Comparison of ENCODE assay signal across 8 cellular contexts in the genomic region with DNA sequence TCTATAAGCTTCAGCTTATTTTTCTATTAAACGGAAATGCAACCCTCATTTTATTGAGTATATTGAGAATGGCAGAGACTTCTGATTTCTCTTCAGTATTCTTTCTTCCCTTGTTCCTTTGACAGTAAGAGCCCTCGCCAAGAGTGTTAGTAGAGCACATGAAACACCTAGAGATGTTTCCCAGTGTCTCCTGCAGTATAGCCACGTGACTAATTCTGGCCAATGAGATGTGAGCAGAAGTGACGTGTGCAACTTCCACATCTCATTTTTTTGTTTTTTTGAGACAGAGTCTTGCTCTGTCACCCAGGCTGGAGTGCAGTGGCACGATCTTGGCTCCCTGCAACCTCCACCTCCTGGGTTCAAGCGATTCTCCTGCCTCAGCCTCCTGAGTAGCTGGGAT. TPM values are rescaled to one million over a fixed set of nuclear protein-coding genes. Genes with fewer than 3 reads are reported as not detected.
DNase-seq lines count a peak whose midpoint lies in the region; TF ChIP-seq lines count a peak whose summit lies in the region.
"Not testable (repeated sequence)": the region's sequence is repeated elsewhere in the genome, so short reads cannot be mapped to it uniquely, and the experiment has no call there.
"Had no signal": no experiment of that assay in that cellular context is flagged by ENCODE, and none has a peak within 500 bp of the region (broad histone marks: within the 10 kb centered on the region; RNA-seq: fewer than 3 reads in every experiment).

No MANE protein-coding gene starts in this region.

- H3K4me1 ChIP-seq in SK-N-SH (ENCODE audit: control insufficient read depth in 1 of 2, insufficient read depth in 2 of 2, low read depth in 1 of 2, low read length in 1 of 2) (peaks cover 0 to 11% of the 10 kb centered on the region in 2 experiments; a peak in 3 of 4 replicates), esophagus muscularis mucosa (peaks cover 13 to 72% (median 60%) of the 10 kb centered on the region in 4 donors), sigmoid colon (peaks cover 0 to 41% (median 36%) of the 10 kb centered on the region in 4 donors)
- H3K4me1 ChIP-seq in hepatocyte (ENCODE audit: insufficient read depth); osteoblast (ENCODE audit: insufficient read depth, low read length); uterus: not testable (repeated sequence)

- H3K9ac ChIP-seq in SK-N-SH: not testable (repeated sequence)

- H3K4me3 ChIP-seq in SK-N-SH (ENCODE audit: low read depth in 2 of 2, low read length in 1 of 2); esophagus muscularis mucosa; hepatocyte; osteoblast (ENCODE audit: insufficient read depth, low read length); sigmoid colon; uterus: not testable (repeated sequence)

- TF ChIP-seq POLR2A in esophagus muscularis mucosa (IDR thresholded peaks at IDR 0.05; ENCODE audit: low read depth); sigmoid colon (IDR thresholded peaks at IDR 0.05); uterus (IDR thresholded peaks at IDR 0.05): not testable (repeated sequence)

- DNase-seq in DMS 273 (lab: John Stamatoyannopoulos, UW; ENCODE audit: unreplicated experiment): peak; percentile 57
- DNase-seq in SK-N-SH; esophagus muscularis mucosa (ENCODE audit: extremely low spot score); hepatocyte (ENCODE audit: low spot score); sigmoid colon; uterus: not testable (repeated sequence)
- DNase-seq in osteoblast (ENCODE audit: insufficient read length, low spot score, missing footprints): peak; percentile 15

- peaks cover 86 to 95% of the 10 kb centered on the region in 2 experiments for H3K36me3 ChIP-seq in SK-N-SH (replicated peaks in 1 of 2; ENCODE audit: control insufficient read depth in 1 of 2, insufficient read depth in 2 of 2, low read length in 1 of 2)
- peaks cover 8 to 73% (median 56%) of the 10 kb centered on the region in 4 donors for H3K36me3 ChIP-seq in esophagus muscularis mucosa
- not testable (repeated sequence) for H3K36me3 ChIP-seq in hepatocyte (replicated peaks; ENCODE audit: insufficient read depth, low read depth); uterus
- peaks cover 86% of the 10 kb centered on the region for H3K36me3 ChIP-seq in osteoblast (ENCODE audit: insufficient read depth, low read length)
- peaks cover 7 to 76% (median 27%) of the 10 kb centered on the region in 4 donors for H3K36me3 ChIP-seq in sigmoid colon

- H3F3A ChIP-seq in SK-N-SH (replicated peaks; ENCODE audit: insufficient read depth): peaks cover 33% of the 10 kb centered on the region

- intact Hi-C loops in esophagus muscularis mucosa (cut with DNase I): loop anchor here (5.0 kb wide), 1 partner anchor 67 kb away; no protein-coding TSS in a partner anchor
- intact Hi-C loops in sigmoid colon (cut with DNase I); uterus (cut with DNase I; ENCODE audit: low total_unique reads): not testable (repeated sequence)

- POLR2A ChIA-PET in SK-N-SH (lab: Yijun Ruan, JAX): not testable (repeated sequence)

- H3K4me2 ChIP-seq in SK-N-SH; hepatocyte; osteoblast (ENCODE audit: insufficient read depth, low read length): not testable (repeated sequence)

- CTCF ChIA-PET in SK-N-SH (lab: Yijun Ruan, JAX): interaction anchor here (1.1 to 4.0 kb wide), 6 partner anchors 11 to 113 kb away, joined by 4 to 33 read pairs (median 12); partner anchors contain the start of gene LAMB1

- TF ChIP-seq CTCF in SK-N-SH (IDR thresholded peaks at IDR 0.05); esophagus muscularis mucosa (IDR thresholded peaks at IDR 0.05); hepatocyte (IDR thresholded peaks at IDR 0.05; ENCODE audit: poor library complexity); osteoblast (IDR thresholded peaks at IDR 0.05; ENCODE audit: extremely low read depth, low read depth, low read length); sigmoid colon (IDR thresholded peaks at IDR 0.05); uterus (IDR thresholded peaks at IDR 0.05): not testable (repeated sequence)

- H3K9me3 ChIP-seq in SK-N-SH; esophagus muscularis mucosa; hepatocyte (ENCODE audit: low read depth); osteoblast (ENCODE audit: low read depth, low read length); sigmoid colon; uterus: not testable (repeated sequence)

- peak overlapping the region; percentile 11 to 45; a peak in 2 of 4 replicates for H3K27ac ChIP-seq in SK-N-SH (ENCODE audit: low read depth in 2 of 2, low read length in 1 of 2)
- peak overlapping the region; percentile 58 to 73 (median 68) for H3K27ac ChIP-seq in esophagus muscularis mucosa (replicated peaks in 1 of 4)
- peak overlapping the region; percentile 45 for H3K27ac ChIP-seq in hepatocyte
- not testable (repeated sequence) for H3K27ac ChIP-seq in osteoblast (ENCODE audit: low read depth, low read length)
- peak overlapping the region; percentile 66 to 73 (median 69) for H3K27ac ChIP-seq in sigmoid colon
- peak overlapping the region; percentile 18 to 64 for H3K27ac ChIP-seq in uterus

- H3K27me3 ChIP-seq in SK-N-SH (ENCODE audit: insufficient read depth); esophagus muscularis mucosa; hepatocyte; osteoblast (ENCODE audit: insufficient read depth, low read length); sigmoid colon; uterus: not testable (repeated sequence)

- 96% methylated on average over 6 of the region's 6 CpGs for WGBS in SK-N-SH (ENCODE audit: low lambda C conversion rate)
- WGBS in esophagus muscularis mucosa: 80% methylated on average over 6 of the region's 6 CpGs
- 90% methylated on average over 6 of the region's 6 CpGs for WGBS in hepatocyte (ENCODE audit: low lambda C conversion rate, missing lambda C conversion rate)
- 94% methylated on average over 6 of the region's 6 CpGs for WGBS in sigmoid colon, 2 donors

- peaks cover 89% of the 10 kb centered on the region for H3K79me2 ChIP-seq in SK-N-SH (ENCODE audit: insufficient read depth)
- peaks cover 59% of the 10 kb centered on the region for H3K79me2 ChIP-seq in hepatocyte
- peaks cover 48% of the 10 kb centered on the region for H3K79me2 ChIP-seq in osteoblast (ENCODE audit: insufficient read depth, low read length)

- peaks cover 21% of the 10 kb centered on the region for H4K20me1 ChIP-seq in SK-N-SH (ENCODE audit: insufficient read depth)
- not testable (repeated sequence) for H4K20me1 ChIP-seq in hepatocyte (ENCODE audit: insufficient read depth, poor library complexity, severe bottlenecking); osteoblast (ENCODE audit: insufficient read depth, low read length)

- not testable (repeated sequence) for TF ChIP-seq RAD21 in SK-N-SH (IDR thresholded peaks at IDR 0.05; ENCODE audit: low read length)

- not testable (repeated sequence) for TF ChIP-seq EP300 in SK-N-SH (IDR thresholded peaks at IDR 0.05; ENCODE audit: borderline replicate concordance in 1 of 2, low read depth in 1 of 2, low read length in 1 of 2); esophagus muscularis mucosa (IDR thresholded peaks at IDR 0.05); sigmoid colon (IDR thresholded peaks at IDR 0.05)

- not testable (repeated sequence) for H3K9me2 ChIP-seq in SK-N-SH; hepatocyte (replicated peaks; ENCODE audit: insufficient read depth)

- H2AFZ ChIP-seq in SK-N-SH (ENCODE audit: low read depth); hepatocyte; osteoblast (ENCODE audit: low read length): not testable (repeated sequence)

RNA-seq across cellular contexts. Expression of gene LAMB1, which starts 19.0 kb away (rescaled TPM):
- polyA plus RNA-seq in SK-N-SH (2012; rRNA removed) (435 and 471 TPM in 2 replicates), hepatocyte (284 and 329 TPM in 2 replicates), sigmoid colon (100 to 1,000 TPM in 1 of 3 donors, 10 to 100 TPM in 2; 16.9 to 103 (median 22.8) TPM)
- polyA plus RNA-seq in SK-N-SH (2012; cell fraction: cytosol; rRNA removed): 358 TPM in 2 replicates
- polyA plus RNA-seq in SK-N-SH (2012; cell fraction: nucleus; rRNA removed): 1,344 and 1,530 TPM in 2 replicates
- total RNA-seq in esophagus muscularis mucosa (100 to 1,000 TPM; 167 to 240 (median 219) TPM), hepatocyte (323 and 355 TPM in 2 replicates), osteoblast (410 and 488 TPM in 2 replicates), sigmoid colon (100 to 1,000 TPM; 161 to 246 (median 185) TPM), uterus (100 to 1,000 TPM in 3 of 4 donors, 10 to 100 TPM in 1; 87.9 to 322 (median 200) TPM)
- total RNA-seq: CD4-positive, alpha-beta T cell had no signal
